11 cellular contexts compared by ENCODE assay signal in genomic region chr14:60204843-60205774, GRCh38. TPM values are rescaled to one million over a fixed set of nuclear protein-coding genes. Genes with fewer than 3 reads are reported as not detected.
DNase-seq lines count a peak whose midpoint lies in the region; ATAC-seq and TF ChIP-seq lines count a peak whose summit lies in the region.
"Had no signal": no experiment of that assay in that cellular context is flagged by ENCODE, and none has a peak within 500 bp of the region (broad histone marks: within the 10 kb centered on the region; RNA-seq: fewer than 3 reads in every experiment).

No MANE protein-coding gene starts in this region.

- H3F3A ChIP-seq in GM23248 (ENCODE audit: insufficient read depth) = no peaks in the 10 kb centered on the region

- H3K4me2 ChIP-seq in GM23248 (ENCODE audit: unreplicated experiment) = no peak overlapping the region

- WGBS in testis, 2 donors = 52 to 61% methylated on average over 6 of the region's 6 CpGs
- 26 to 29% methylated on average over 6 of the region's 6 CpGs for WGBS in GM23248 (ENCODE audit: low coverage in 1 of 2, low lambda C conversion rate in 2 of 2, missing lambda C conversion rate in 2 of 2), 2 experiments

- no peaks in the 10 kb centered on the region for H3K36me3 ChIP-seq in testis (ENCODE audit: low read depth, missing control alignments)
- no peaks in the 10 kb centered on the region for H3K36me3 ChIP-seq in GM23248 (ENCODE audit: low read depth)
- no peaks in the 10 kb centered on the region for H3K36me3 ChIP-seq in left lung

- H3K9me3 ChIP-seq in testis (no peaks in the 10 kb centered on the region), GM23248 (ENCODE audit: low read depth) (no peaks in the 10 kb centered on the region), left lung (no peaks in the 10 kb centered on the region)

- no peak overlapping the region for H3K4me3 ChIP-seq in testis
- no peak overlapping the region for H3K4me3 ChIP-seq in GM23248
- no peak overlapping the region for H3K4me3 ChIP-seq in left lung

- no peaks in the 10 kb centered on the region for H3K79me2 ChIP-seq in GM23248 (ENCODE audit: insufficient read depth)

- H2AFZ ChIP-seq in GM23248 = no peak overlapping the region

- H3K27ac ChIP-seq in testis = no peak overlapping the region
- H3K27ac ChIP-seq in GM23248 = no peak overlapping the region
- no peak overlapping the region for H3K27ac ChIP-seq in left lung

- no peak for TF ChIP-seq POLR2A in testis (IDR thresholded peaks at IDR 0.05)

- DNase-seq in glutamatergic neuron (no peak), hepatic stellate cell (ENCODE audit: low spot score) (no peak), testis (no peak), GM23248 (no peak), left lung (no peak)
- DNase-seq: dermis blood vessel endothelial cell, SIG-M5 had no signal

- no peaks in the 10 kb centered on the region for H3K27me3 Mint-ChIP-seq in glutamatergic neuron (ENCODE audit: unreplicated experiment)

- H3K4me3 Mint-ChIP-seq in glutamatergic neuron (ENCODE audit: unreplicated experiment) = no peak overlapping the region

- no peaks in the 10 kb centered on the region for H3K36me3 Mint-ChIP-seq in glutamatergic neuron (ENCODE audit: unreplicated experiment)
- H3K36me3 Mint-ChIP-seq: IgD-negative memory B cell had no signal

- no peak for TF ChIP-seq CTCF in glutamatergic neuron (IDR thresholded peaks at IDR 0.05; ENCODE audit: partially characterized antibody, unreplicated experiment)
- TF ChIP-seq CTCF in testis (IDR thresholded peaks at IDR 0.05) = no peak
- no peak for TF ChIP-seq CTCF in left lung (IDR thresholded peaks at IDR 0.05)

- peaks cover 3% of the 10 kb centered on the region for H3K4me1 ChIP-seq in testis
- H3K4me1 ChIP-seq in GM23248 (ENCODE audit: insufficient read depth) = no peaks in the 10 kb centered on the region
- peaks cover 0 to 6% of the 10 kb centered on the region in 2 donors for H3K4me1 ChIP-seq in left lung

- H3K27me3 ChIP-seq in testis = no peaks in the 10 kb centered on the region
- H3K27me3 ChIP-seq in GM23248 (replicated peaks; ENCODE audit: insufficient read depth) = peaks cover 12% of the 10 kb centered on the region; the same call in 1 of the 2 replicates
- no peaks in the 10 kb centered on the region for H3K27me3 ChIP-seq in left lung

- intact Hi-C loops in testis (cut with DNase I; ENCODE audit: low total_unique reads) (no loop called here), left lung (cut with DNase I) (no loop called here)

- peaks cover 2% of the 10 kb centered on the region for H3K9me3 Mint-ChIP-seq in glutamatergic neuron (ENCODE audit: unreplicated experiment)

- no peak overlapping the region for H3K9ac ChIP-seq in GM23248

- H3K4me1 Mint-ChIP-seq in glutamatergic neuron (ENCODE audit: low read depth, unreplicated experiment) = peaks cover 1% of the 10 kb centered on the region

- H3K27ac Mint-ChIP-seq in glutamatergic neuron (ENCODE audit: unreplicated experiment) = peak overlapping the region; percentile 15
- H3K27ac Mint-ChIP-seq: IgD-negative memory B cell had no signal

- no peaks in the 10 kb centered on the region for H3K9me2 ChIP-seq in GM23248 (ENCODE audit: insufficient read depth)

- peak; percentile 45 for ATAC-seq in GM18868 (IDR thresholded peaks at IDR 0.05; ENCODE audit: unreplicated experiment)
- ATAC-seq in GM21381 (IDR thresholded peaks at IDR 0.05; ENCODE audit: unreplicated experiment) = peak; percentile 47
- ATAC-seq in HG03103 (IDR thresholded peaks at IDR 0.05; ENCODE audit: low read depth, unreplicated experiment) = peak; percentile 62
- no peak for ATAC-seq in left lung

- H4K20me1 ChIP-seq in GM23248 (ENCODE audit: insufficient read depth) = no peaks in the 10 kb centered on the region

- in situ Hi-C loops in GM23248 (cut with MboI) = no loop called here

RNA-seq across cellular contexts. Expression of gene DHRS7, which starts 39.9 kb away (rescaled TPM):
- 74.8 TPM for total RNA-seq in glutamatergic neuron (ENCODE audit: unreplicated experiment)
- 10 to 100 TPM; 14.6 to 20.9 TPM for total RNA-seq in testis
- 22.9 TPM for polyA plus RNA-seq in testis (ENCODE audit: insufficient read depth, low read depth, low replicate concordance)
- total RNA-seq in GM23248 (2014; rRNA removed; shearing (Covaris generic)) = 55.0 and 82.6 TPM in 2 replicates
- polyA plus RNA-seq in GM23248 (2016; fragmentation: Nextera tagmentation; extraction: Ambion mirVana) = 88.9 and 89.8 TPM in 2 replicates
- 100 to 1,000 TPM in 1 of 2 donors, 10 to 100 TPM in 1; 82.3 to 122 TPM for total RNA-seq in left lung

RNA-seq across cellular contexts. Expression of gene PPM1A, which starts 43.9 kb away (rescaled TPM):
- total RNA-seq in glutamatergic neuron (ENCODE audit: unreplicated experiment) = 62.2 TPM
- total RNA-seq in testis = 10 to 100 TPM; 73.0 to 91.1 TPM
- 146 TPM for polyA plus RNA-seq in testis (ENCODE audit: insufficient read depth, low read depth, low replicate concordance)
- 16.6 and 16.9 TPM in 2 replicates for total RNA-seq in GM23248 (2014; rRNA removed; shearing (Covaris generic))
- polyA plus RNA-seq in GM23248 (2016; fragmentation: Nextera tagmentation; extraction: Ambion mirVana) = 21.5 and 26.2 TPM in 2 replicates
- 10 to 100 TPM; 54.1 to 56.2 TPM for total RNA-seq in left lung
